ENCODE assay signal across 8 cellular contexts in genomic region chr13:67230243-67230773, GRCh38. TPM values are rescaled to one million over a fixed set of nuclear protein-coding genes. Genes with fewer than 3 reads are reported as not detected.
DNase-seq lines count a peak whose midpoint lies in the region; ATAC-seq and TF ChIP-seq lines count a peak whose summit lies in the region.

TSS of gene PCDH9 (minus strand) at chr13:67230336. CDS start at chr13:67228440, 1,896 bp downstream.

- in situ Hi-C loops in transverse colon (cut with MboI; ENCODE audit: low pct_ligation_motif_present in 1 of 4, low pct_unique_long_range_greater_than_20kb in 1 of 4, low sequenced_read_pairs in 3 of 4), result loop anchor here in 1 of 4 donors (25.0 kb wide), 1 partner anchor 1568 kb away; no protein-coding TSS in a partner anchor

- no peaks in the 10 kb centered on the region for H3K9me3 ChIP-seq in transverse colon

- peak within 1 kb of the TSS; percentile 47 for H3K4me3 ChIP-seq in GM06990 (replicated peaks; ENCODE audit: low read depth, low read length)
- peak within 1 kb of the TSS; percentile 63 to 88 (median 73) for H3K4me3 ChIP-seq in transverse colon

- TF ChIP-seq EP300 in transverse colon (IDR thresholded peaks at IDR 0.05; ENCODE audit: low read depth), result no peak

- peaks cover 0 to 17% (median 7%) of the 10 kb centered on the region in 4 donors for H3K4me1 ChIP-seq in transverse colon

- intact Hi-C loops in left cardiac atrium (cut with DNase I) (no loop called here), posterior cingulate gyrus (cut with DNase I) (no loop called here), transverse colon (cut with DNase I; ENCODE audit: low total_unique reads) (no loop called here)

- H3K36me3 ChIP-seq in GM06990 (ENCODE audit: control insufficient read depth, insufficient read depth, low read length), result no peaks in the 10 kb centered on the region
- H3K36me3 ChIP-seq in transverse colon, result no peaks in the 10 kb centered on the region

- peak; percentile 72 for DNase-seq in GM06990 (ENCODE audit: extremely low read depth, insufficient read length)
- DNase-seq in NCI-H1105 treated with DMSO at 0.1 percent for 48 hours (lab: John Stamatoyannopoulos, UW), result peak; percentile 91
- peak; percentile 82 to 90 for DNase-seq in SW 1271 (lab: John Stamatoyannopoulos, UW)
- DNase-seq in amniotic epithelial cell (ENCODE audit: low read depth), result peak; percentile 97
- DNase-seq in left cardiac atrium, result peak; percentile 95
- DNase-seq in posterior cingulate gyrus, result peak; percentile 96 to 100 (median 98)
- peak; percentile 87 for DNase-seq in transverse colon

- H3K27me3 ChIP-seq in GM06990 (replicated peaks; ENCODE audit: control insufficient read depth, insufficient read depth, low read length) (peaks cover 4% of the 10 kb centered on the region; the same call in 1 of the 2 replicates), transverse colon (peaks cover 28% of the 10 kb centered on the region)

- TF ChIP-seq POLR2A in transverse colon (IDR thresholded peaks at IDR 0.05), result peak; percentile 54

- WGBS in transverse colon (ENCODE audit: low coverage in 1 of 2), 2 donors, result 1% methylated on average over 48 of the region's 52 CpGs; no CpG with 5 or more reads in 1 of the 2 donors

- TF ChIP-seq CTCF in GM06990 (IDR thresholded peaks at IDR 0.05; ENCODE audit: insufficient read depth, low read length, poor library complexity, severe bottlenecking), result no peak
- no peak for TF ChIP-seq CTCF in transverse colon (IDR thresholded peaks at IDR 0.05)

- ATAC-seq in HG02623 (IDR thresholded peaks at IDR 0.05; ENCODE audit: unreplicated experiment) (peak; percentile 98), left cardiac atrium (peak; percentile 97 to 99)

- H3K27ac ChIP-seq in transverse colon, result peak within 1 kb of the TSS; percentile 81 to 88 (median 87)

RNA-seq across cellular contexts. Expression of gene PCDH9, which starts in this region (rescaled TPM):
- 10 to 100 TPM; 17.9 to 19.0 TPM for total RNA-seq in left cardiac atrium
- 1 to 10 TPM in 3 of 4 donors, under 1 TPM in 1; 0.37 to 2.4 (median 1.5) TPM for total RNA-seq in transverse colon

Comparison
In these comparisons a context has a peak if more than half of its experiments do, and no peak if none do; other contexts are left out.
1. Peak in every context shown above with its lines: DNase-seq, ATAC-seq, H3K4me3 ChIP-seq and H3K27ac ChIP-seq.
2. RNA of gene PCDH9 (total RNA-seq): 17.9 to 19.0 TPM in left cardiac atrium; 0.37 to 2.4 TPM in transverse colon; every median in the first group is over 4 times any median in the second.